In genomic region chr17:27293898-27294688, GRCh38 we compare ENCODE assay signal across 1 cellular context.
TF ChIP-seq lines count a peak whose summit lies in the region.

A gene with protein sequence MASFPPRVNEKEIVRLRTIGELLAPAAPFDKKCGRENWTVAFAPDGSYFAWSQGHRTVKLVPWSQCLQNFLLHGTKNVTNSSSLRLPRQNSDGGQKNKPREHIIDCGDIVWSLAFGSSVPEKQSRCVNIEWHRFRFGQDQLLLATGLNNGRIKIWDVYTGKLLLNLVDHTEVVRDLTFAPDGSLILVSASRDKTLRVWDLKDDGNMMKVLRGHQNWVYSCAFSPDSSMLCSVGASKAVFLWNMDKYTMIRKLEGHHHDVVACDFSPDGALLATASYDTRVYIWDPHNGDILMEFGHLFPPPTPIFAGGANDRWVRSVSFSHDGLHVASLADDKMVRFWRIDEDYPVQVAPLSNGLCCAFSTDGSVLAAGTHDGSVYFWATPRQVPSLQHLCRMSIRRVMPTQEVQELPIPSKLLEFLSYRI (plus strand): TSS chr17:27294114. CDS start chr17:27294396, 282 bp downstream.

TF ChIP-seq in HepG2, 621 proteins besides CTCF, POLR2A, EP300 and RAD21 (continued from another document and continues in another):
- TF ChIP-seq WIZ (CRISPR knock-in tag; IDR thresholded peaks at IDR 0.05), result 0 out of 2 replicates have a peak, but pooled peaks have one; percentile 12
- no peak for TF ChIP-seq CHCHD3 (CRISPR knock-in tag; IDR thresholded peaks at IDR 0.05)
- TF ChIP-seq ZNF775 (CRISPR knock-in tag; IDR thresholded peaks at IDR 0.05; ENCODE audit: borderline replicate concordance), result no peak
- TF ChIP-seq KLF9 (CRISPR knock-in tag; IDR thresholded peaks at IDR 0.05; ENCODE audit: low read depth), result peak; percentile 90; the same call in 1 of the 2 replicates
- no peak for TF ChIP-seq NAIF1 (CRISPR knock-in tag; IDR thresholded peaks at IDR 0.05; ENCODE audit: borderline replicate concordance)
- TF ChIP-seq, protein P1, sequence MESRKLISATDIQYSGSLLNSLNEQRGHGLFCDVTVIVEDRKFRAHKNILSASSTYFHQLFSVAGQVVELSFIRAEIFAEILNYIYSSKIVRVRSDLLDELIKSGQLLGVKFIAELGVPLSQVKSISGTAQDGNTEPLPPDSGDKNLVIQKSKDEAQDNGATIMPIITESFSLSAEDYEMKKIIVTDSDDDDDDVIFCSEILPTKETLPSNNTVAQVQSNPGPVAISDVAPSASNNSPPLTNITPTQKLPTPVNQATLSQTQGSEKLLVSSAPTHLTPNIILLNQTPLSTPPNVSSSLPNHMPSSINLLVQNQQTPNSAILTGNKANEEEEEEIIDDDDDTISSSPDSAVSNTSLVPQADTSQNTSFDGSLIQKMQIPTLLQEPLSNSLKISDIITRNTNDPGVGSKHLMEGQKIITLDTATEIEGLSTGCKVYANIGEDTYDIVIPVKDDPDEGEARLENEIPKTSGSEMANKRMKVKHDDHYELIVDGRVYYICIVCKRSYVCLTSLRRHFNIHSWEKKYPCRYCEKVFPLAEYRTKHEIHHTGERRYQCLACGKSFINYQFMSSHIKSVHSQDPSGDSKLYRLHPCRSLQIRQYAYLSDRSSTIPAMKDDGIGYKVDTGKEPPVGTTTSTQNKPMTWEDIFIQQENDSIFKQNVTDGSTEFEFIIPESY (CRISPR knock-in tag; IDR thresholded peaks at IDR 0.05), result no peak
- no peak for TF ChIP-seq ZNF317 (CRISPR knock-in tag; IDR thresholded peaks at IDR 0.05)
- no peak for TF ChIP-seq ARNT (IDR thresholded peaks at IDR 0.05)
- TF ChIP-seq, protein P2, sequence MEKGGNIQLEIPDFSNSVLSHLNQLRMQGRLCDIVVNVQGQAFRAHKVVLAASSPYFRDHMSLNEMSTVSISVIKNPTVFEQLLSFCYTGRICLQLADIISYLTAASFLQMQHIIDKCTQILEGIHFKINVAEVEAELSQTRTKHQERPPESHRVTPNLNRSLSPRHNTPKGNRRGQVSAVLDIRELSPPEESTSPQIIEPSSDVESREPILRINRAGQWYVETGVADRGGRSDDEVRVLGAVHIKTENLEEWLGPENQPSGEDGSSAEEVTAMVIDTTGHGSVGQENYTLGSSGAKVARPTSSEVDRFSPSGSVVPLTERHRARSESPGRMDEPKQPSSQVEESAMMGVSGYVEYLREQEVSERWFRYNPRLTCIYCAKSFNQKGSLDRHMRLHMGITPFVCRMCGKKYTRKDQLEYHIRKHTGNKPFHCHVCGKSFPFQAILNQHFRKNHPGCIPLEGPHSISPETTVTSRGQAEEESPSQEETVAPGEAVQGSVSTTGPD (CRISPR knock-in tag; IDR thresholded peaks at IDR 0.05), result no peak
- TF ChIP-seq MAF1 (CRISPR knock-in tag; IDR thresholded peaks at IDR 0.05; ENCODE audit: borderline replicate concordance), result no peak
- TF ChIP-seq ERF (CRISPR knock-in tag; IDR thresholded peaks at IDR 0.05), result peak; percentile 87
- TF ChIP-seq SIN3A (IDR thresholded peaks at IDR 0.05; ENCODE audit: borderline replicate concordance, low read depth, low read length), result peak; percentile 83; the same call in 1 of the 2 replicates
- no peak for TF ChIP-seq ZNF652 (CRISPR knock-in tag; IDR thresholded peaks at IDR 0.05; ENCODE audit: borderline replicate concordance, low read depth)
- TF ChIP-seq ATF5 (CRISPR knock-in tag; IDR thresholded peaks at IDR 0.05; ENCODE audit: low read depth), result no peak; the same call in 1 of the 2 replicates
- no peak for TF ChIP-seq ZNF672 (CRISPR knock-in tag; IDR thresholded peaks at IDR 0.05)
- TF ChIP-seq NR3C1 (CRISPR knock-in tag; IDR thresholded peaks at IDR 0.05), result no peak
- no peak for TF ChIP-seq JARID2 (CRISPR knock-in tag; IDR thresholded peaks at IDR 0.05; ENCODE audit: insufficient replicate concordance)
- TF ChIP-seq ZNF512B (CRISPR knock-in tag; IDR thresholded peaks at IDR 0.05; ENCODE audit: borderline replicate concordance), result no peak
- TF ChIP-seq ZNF256 (CRISPR knock-in tag; conservative IDR thresholded peaks at IDR 0.05), result no peak; the same call in 1 of the 2 replicates
- peak; percentile 86 for TF ChIP-seq THAP11 (CRISPR knock-in tag; IDR thresholded peaks at IDR 0.05)
- TF ChIP-seq PAXIP1 (CRISPR knock-in tag; conservative IDR thresholded peaks at IDR 0.05), result peak; percentile 73
- TF ChIP-seq ZNF331 (CRISPR knock-in tag; IDR thresholded peaks at IDR 0.05), result peak; percentile 90
- TF ChIP-seq RFXANK (CRISPR knock-in tag; IDR thresholded peaks at IDR 0.05), result peak; percentile 79; the same call in 1 of the 2 replicates
- TF ChIP-seq MZF1 (CRISPR knock-in tag; IDR thresholded peaks at IDR 0.05; ENCODE audit: borderline replicate concordance), result no peak
- TF ChIP-seq KDM1A (CRISPR knock-in tag; IDR thresholded peaks at IDR 0.05), result no peak
- TF ChIP-seq CC2D1A (CRISPR knock-in tag; IDR thresholded peaks at IDR 0.05), result 0 out of 2 replicates have a peak, but pooled peaks have one; percentile 92
- TF ChIP-seq, protein P3, sequence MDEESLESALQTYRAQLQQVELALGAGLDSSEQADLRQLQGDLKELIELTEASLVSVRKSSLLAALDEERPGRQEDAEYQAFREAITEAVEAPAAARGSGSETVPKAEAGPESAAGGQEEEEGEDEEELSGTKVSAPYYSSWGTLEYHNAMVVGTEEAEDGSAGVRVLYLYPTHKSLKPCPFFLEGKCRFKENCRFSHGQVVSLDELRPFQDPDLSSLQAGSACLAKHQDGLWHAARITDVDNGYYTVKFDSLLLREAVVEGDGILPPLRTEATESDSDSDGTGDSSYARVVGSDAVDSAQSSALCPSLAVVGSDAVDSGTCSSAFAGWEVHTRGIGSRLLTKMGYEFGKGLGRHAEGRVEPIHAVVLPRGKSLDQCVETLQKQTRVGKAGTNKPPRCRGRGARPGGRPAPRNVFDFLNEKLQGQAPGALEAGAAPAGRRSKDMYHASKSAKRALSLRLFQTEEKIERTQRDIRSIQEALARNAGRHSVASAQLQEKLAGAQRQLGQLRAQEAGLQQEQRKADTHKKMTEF (CRISPR knock-in tag; IDR thresholded peaks at IDR 0.05), result peak; percentile 80
- TF ChIP-seq ZSCAN30 (CRISPR knock-in tag; IDR thresholded peaks at IDR 0.05), result no peak
- no peak for TF ChIP-seq ZNF589 (CRISPR knock-in tag; conservative IDR thresholded peaks at IDR 0.05)
- TF ChIP-seq, protein P4, sequence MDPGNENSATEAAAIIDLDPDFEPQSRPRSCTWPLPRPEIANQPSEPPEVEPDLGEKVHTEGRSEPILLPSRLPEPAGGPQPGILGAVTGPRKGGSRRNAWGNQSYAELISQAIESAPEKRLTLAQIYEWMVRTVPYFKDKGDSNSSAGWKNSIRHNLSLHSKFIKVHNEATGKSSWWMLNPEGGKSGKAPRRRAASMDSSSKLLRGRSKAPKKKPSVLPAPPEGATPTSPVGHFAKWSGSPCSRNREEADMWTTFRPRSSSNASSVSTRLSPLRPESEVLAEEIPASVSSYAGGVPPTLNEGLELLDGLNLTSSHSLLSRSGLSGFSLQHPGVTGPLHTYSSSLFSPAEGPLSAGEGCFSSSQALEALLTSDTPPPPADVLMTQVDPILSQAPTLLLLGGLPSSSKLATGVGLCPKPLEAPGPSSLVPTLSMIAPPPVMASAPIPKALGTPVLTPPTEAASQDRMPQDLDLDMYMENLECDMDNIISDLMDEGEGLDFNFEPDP (CRISPR knock-in tag; conservative IDR thresholded peaks at IDR 0.05), result no peak
- peak; percentile 84 for TF ChIP-seq ZSCAN31 (CRISPR knock-in tag; IDR thresholded peaks at IDR 0.05; ENCODE audit: low read depth)
- peak; percentile 77 for TF ChIP-seq ZNF777 (CRISPR knock-in tag; IDR thresholded peaks at IDR 0.05)
- TF ChIP-seq SYNCRIP (IDR thresholded peaks at IDR 0.05; ENCODE audit: insufficient read depth, low read depth, low read length), result no peak
- peak; percentile 79; the same call in 1 of the 2 replicates for TF ChIP-seq PRDM4 (CRISPR knock-in tag; IDR thresholded peaks at IDR 0.05; ENCODE audit: borderline replicate concordance)
- TF ChIP-seq EEA1 (CRISPR knock-in tag; IDR thresholded peaks at IDR 0.05; ENCODE audit: borderline replicate concordance), result no peak
- TF ChIP-seq ZFX (CRISPR knock-in tag; IDR thresholded peaks at IDR 0.05; ENCODE audit: low read depth), result peak; percentile 92
- no peak for TF ChIP-seq ZSCAN20 (CRISPR knock-in tag; IDR thresholded peaks at IDR 0.05; ENCODE audit: borderline replicate concordance)
- TF ChIP-seq ZSCAN22 (CRISPR knock-in tag; IDR thresholded peaks at IDR 0.05), result no peak; the same call in 1 of the 2 replicates
- no peak for TF ChIP-seq ZNF710 (CRISPR knock-in tag; IDR thresholded peaks at IDR 0.05; ENCODE audit: borderline replicate concordance)
- no peak for TF ChIP-seq ZNF619 (CRISPR knock-in tag; IDR thresholded peaks at IDR 0.05)
- no peak for TF ChIP-seq HNRNPH1 (optimal IDR thresholded peaks at IDR 0.05; ENCODE audit: low read depth, low read length)
- no peak for TF ChIP-seq PAF1 (CRISPR knock-in tag; IDR thresholded peaks at IDR 0.05)
